Comparison of ENCODE assay signal across 11 cellular contexts in the genomic region with DNA sequence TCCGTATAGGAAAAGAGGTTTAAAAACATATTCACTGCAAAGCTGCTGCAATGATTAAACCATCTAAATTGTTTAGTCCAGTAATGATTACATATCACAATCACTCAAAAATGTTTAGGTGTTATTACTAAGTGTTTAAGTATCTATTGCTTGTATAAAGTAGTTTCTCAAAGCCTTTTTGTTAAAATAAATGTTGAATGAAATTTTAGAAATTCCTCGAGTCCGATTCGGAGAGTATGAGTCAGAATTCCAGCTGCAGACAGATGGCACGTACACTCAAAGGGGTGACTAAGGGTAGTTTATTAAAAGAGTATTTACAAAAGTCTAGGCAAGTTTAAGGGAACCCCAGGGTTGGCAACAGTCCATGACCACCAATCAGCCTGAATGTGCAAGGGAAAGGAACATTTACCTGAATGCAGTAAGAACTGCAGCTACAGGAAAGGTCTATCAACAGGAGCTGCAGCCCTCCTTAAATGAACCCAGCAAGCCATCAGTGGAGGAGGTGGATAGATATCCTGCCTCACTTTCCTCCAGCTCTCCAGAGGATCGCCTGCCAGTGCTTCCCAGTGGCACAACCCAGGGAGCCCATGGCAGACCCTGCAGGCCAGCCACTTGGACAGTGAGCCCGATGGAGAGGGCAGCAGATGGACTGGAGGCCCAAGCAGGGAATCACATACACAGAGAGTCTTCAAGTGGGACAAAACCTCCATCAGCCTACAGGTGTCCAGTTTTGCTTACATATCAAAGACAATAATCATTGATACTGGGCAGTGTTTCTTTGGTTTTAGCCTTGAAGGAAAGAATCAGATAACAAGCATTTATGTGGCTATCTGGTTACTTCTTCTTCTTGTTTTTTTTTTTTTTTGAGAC.
DNase-seq lines count a peak whose midpoint lies in the region; ATAC-seq and TF ChIP-seq lines count a peak whose summit lies in the region.
"Had no signal": no experiment of that assay in that cellular context is flagged by ENCODE, and none has a peak within 500 bp of the region (broad histone marks: within the 10 kb centered on the region; RNA-seq: fewer than 3 reads in every experiment).

No MANE protein-coding gene starts in this region.

- H3K9ac ChIP-seq in colonic mucosa (ENCODE audit: low read depth in 2 of 2, low read length in 2 of 2), result no peak overlapping the region

- H3K9me3 ChIP-seq in colonic mucosa (no peaks in the 10 kb centered on the region), uterus (no peaks in the 10 kb centered on the region)

- H3K4me3 ChIP-seq in colonic mucosa (no peak overlapping the region), uterus (no peak overlapping the region)
- H3K4me3 ChIP-seq: cardiac muscle cell had no signal

- intact Hi-C loops in colonic mucosa (cut with DNase I), result no loop called here
- intact Hi-C loops in uterus (cut with DNase I; ENCODE audit: low total_unique reads), result no loop called here

- H3K4me1 ChIP-seq in colonic mucosa (no peaks in the 10 kb centered on the region), uterus (no peaks in the 10 kb centered on the region)

- peak overlapping the region; percentile 24 for H3K27ac ChIP-seq in colonic mucosa
- no peak overlapping the region for H3K27ac ChIP-seq in uterus
- H3K27ac ChIP-seq: cardiac muscle cell had no signal

- peak; percentile 76 for DNase-seq in AG09319 (ENCODE audit: extremely low read depth, low read depth)
- peak; percentile 77 for DNase-seq in NCI-H226
- DNase-seq in colonic mucosa, result no peak
- peak; percentile 65 for DNase-seq in myocyte (ENCODE audit: low read depth)
- no peak for DNase-seq in D341Med (ENCODE audit: low spot score)
- DNase-seq in uterus, result no peak
- DNase-seq in NCI-H2227 (lab: John Stamatoyannopoulos, UW; ENCODE audit: unreplicated experiment), result no peak
- DNase-seq in stimulated activated naive CD8-positive, alpha-beta T cell treated with anti-CD3 and anti-CD28 coated beads, Interleukin-15, Interleukin-2, amounts not matched to agents 100 U/mL and 50 U/mL, for 24 hours, result no peak
- DNase-seq: CD8-positive, alpha-beta T cell; Karpas-422 had no signal

- TF ChIP-seq POLR2A in uterus (IDR thresholded peaks at IDR 0.05), result no peak

- no peaks in the 10 kb centered on the region for H3K36me3 ChIP-seq in colonic mucosa
- H3K36me3 ChIP-seq in uterus, result no peaks in the 10 kb centered on the region
- H3K36me3 ChIP-seq: cardiac muscle cell had no signal

- TF ChIP-seq CTCF in AG09319 (IDR thresholded peaks at IDR 0.05; ENCODE audit: low read depth, low read length), result no peak
- TF ChIP-seq CTCF in colonic mucosa (IDR thresholded peaks at IDR 0.05), result no peak
- no peak for TF ChIP-seq CTCF in uterus (IDR thresholded peaks at IDR 0.05)

- no peaks in the 10 kb centered on the region for H3K27me3 ChIP-seq in colonic mucosa
- H3K27me3 ChIP-seq in uterus, result no peaks in the 10 kb centered on the region
- H3K27me3 ChIP-seq: cardiac muscle cell had no signal

- ATAC-seq in stimulated activated naive CD8-positive, alpha-beta T cell treated with anti-CD3 and anti-CD28 coated beads, Interleukin-15, Interleukin-2, amounts not matched to agents 100 U/mL and 50 U/mL, for 24 hours, result no peak
- ATAC-seq: CD8-positive, alpha-beta T cell had no signal

Comparison
In these comparisons a context has a peak if more than half of its experiments do, and no peak if none do; other contexts are left out.
1. DNase-seq: peak in AG09319 (single experiment), NCI-H226 (single experiment) and myocyte (single experiment); none in colonic mucosa (single experiment), D341Med (single experiment), uterus (0 of 2), NCI-H2227 (single experiment) and stimulated activated naive CD8-positive, alpha-beta T cell treated with anti-CD3 and anti-CD28 coated beads, Interleukin-15, Interleukin-2, amounts not matched to agents 100 U/mL and 50 U/mL, for 24 hours (single experiment).